Comparison of ENCODE assay signal across 8 cellular contexts in genomic region chr3:14651440-14652251, GRCh38. TPM values are rescaled to one million over a fixed set of nuclear protein-coding genes. Genes with fewer than 3 reads are reported as not detected.
DNase-seq lines count a peak whose midpoint lies in the region; ATAC-seq, FAIRE-seq and TF ChIP-seq lines count a peak whose summit lies in the region.

TSS of gene CCDC174 (plus strand) at chr3:14651762. CDS start at chr3:14651837, 75 bp downstream.

- peak; percentile 41 for DNase-seq in D721Med (ENCODE audit: insufficient read length, low spot score)
- peak; percentile 85 for DNase-seq in HuH-7.5 (ENCODE audit: low spot score)
- DNase-seq in OCI-LY7 (ENCODE audit: low spot score) = peak; percentile 100
- peak; percentile 84 for DNase-seq in activated T-cell treated with anti-CD3 and anti-CD28 coated beads for 1 hour (ENCODE audit: low read depth)
- DNase-seq in epidermal melanocyte (ENCODE audit: insufficient read length, low spot score) = peak; percentile 96
- DNase-seq in middle frontal gyrus (ENCODE audit: extremely low spot score, low spot score) = peak; percentile 99
- peak; percentile 69 to 83 for DNase-seq in stimulated activated CD8-positive, alpha-beta memory T cell treated with anti-CD3 and anti-CD28 coated beads, Interleukin-2, amount 100 ng/mL, for 48 hours (ENCODE audit: low read depth in 2 of 2)

- CTCF ChIA-PET in OCI-LY7 (lab: Charles Lee; ENCODE audit: unreplicated experiment) = interaction anchor here (0.5 to 1.3 kb wide), 3 partner anchors 129 to 356 kb away, joined by 3 to 5 read pairs (median 3); no protein-coding TSS in a partner anchor

- TF ChIP-seq CTCF in D721Med (IDR thresholded peaks at IDR 0.05; ENCODE audit: insufficient read depth, missing control alignments) (peak; percentile 1), OCI-LY7 (conservative IDR thresholded peaks at IDR 0.05; ENCODE audit: low read length) (no peak)

- peak within 1 kb of the TSS; percentile 29 for H3K27ac ChIP-seq in OCI-LY7 (ENCODE audit: low read depth, low read length, poor library complexity, severe bottlenecking)

- POLR2A ChIA-PET in OCI-LY7 (lab: Charles Lee) = interaction anchor here (0.6 to 4.3 kb wide), 14 partner anchors 10 to 1209 kb away, joined by 3 to 14 read pairs (median 6); partner anchors contain the start of gene XPC

- peaks cover 30% of the 10 kb centered on the region for H3K36me3 ChIP-seq in OCI-LY7 (ENCODE audit: insufficient read depth, low read length)

- intact Hi-C loops in OCI-LY7 (cut with micrococcal nuclease; ENCODE audit: unreplicated experiment) = loop anchor here (2.0 kb wide), 1 partner anchor 35 kb away; no protein-coding TSS in a partner anchor

- peak within 1 kb of the TSS; percentile 92 for H3K4me3 ChIP-seq in OCI-LY7 (ENCODE audit: low read depth, low read length, poor library complexity, severe bottlenecking)

- no peaks in the 10 kb centered on the region for H3K9me3 ChIP-seq in OCI-LY7 (ENCODE audit: low read length)

- H2AFZ ChIP-seq in OCI-LY7 (ENCODE audit: low read length) = peak within 1 kb of the TSS; percentile 59

- no peaks in the 10 kb centered on the region for H3K9me2 ChIP-seq in OCI-LY7 (ENCODE audit: insufficient read depth, low read length)

- ATAC-seq in GM21526 (IDR thresholded peaks at IDR 0.05; ENCODE audit: low FRiP score, unreplicated experiment) = peak; percentile 97

- H3K79me2 ChIP-seq in OCI-LY7 (ENCODE audit: insufficient read depth, low read depth, low read length) = peaks cover 32% of the 10 kb centered on the region

- peaks cover 21% of the 10 kb centered on the region for H3K4me1 ChIP-seq in OCI-LY7 (ENCODE audit: insufficient read depth, low read length, poor library complexity, severe bottlenecking)

- H4K20me1 ChIP-seq in OCI-LY7 (ENCODE audit: insufficient read depth, low read length) = no peaks in the 10 kb centered on the region

- H3K4me2 ChIP-seq in OCI-LY7 (ENCODE audit: low read length) = peak within 1 kb of the TSS; percentile 85

- BruUV-seq in OCI-LY7 (replicated peaks; lab: Mats Ljungman, UMichigan) = TSS peak; percentile 77

- FAIRE-seq in D721Med (lab: Jason Lieb, UNC) = peak; percentile 60

RNA-seq across cellular contexts. Expression of gene CCDC174, which starts in this region (rescaled TPM):
- 11.2 and 34.9 TPM in 2 replicates for total RNA-seq in OCI-LY7 (2014; rRNA removed; shearing (Covaris generic))
- 22.7 and 24.2 TPM in 2 replicates for total RNA-seq in OCI-LY7 (2022)

Comparison
In these comparisons a context has a peak if more than half of its experiments do, and no peak if none do; other contexts are left out.
1. Peak in every context shown above with its lines: DNase-seq, ATAC-seq, H3K4me3 ChIP-seq and H3K27ac ChIP-seq.
2. DNase-seq: peak in every context shown above with its lines; median percentile 100 in OCI-LY7; 99 in middle frontal gyrus; 96 in epidermal melanocyte; 85 in HuH-7.5; 84 in activated T-cell treated with anti-CD3 and anti-CD28 coated beads for 1 hour; 76 in stimulated activated CD8-positive, alpha-beta memory T cell treated with anti-CD3 and anti-CD28 coated beads, Interleukin-2, amount 100 ng/mL, for 48 hours; 41 in D721Med.